In genomic region chr14:74555476-74556050, GRCh38 we compare ENCODE assay signal across 15 cellular contexts. TPM values are rescaled to one million over a fixed set of nuclear protein-coding genes. Genes with fewer than 3 reads are reported as not detected.
A peak's percentile ranks its signal among the peaks of the same experiment; 100 is the strongest.
DNase-seq lines count a peak whose midpoint lies in the region; ATAC-seq and TF ChIP-seq lines count a peak whose summit lies in the region.
"Had no signal": no experiment of that assay in that cellular context is flagged by ENCODE, and none has a peak within 500 bp of the region (broad histone marks: within the 10 kb centered on the region; RNA-seq: fewer than 3 reads in every experiment).

No MANE protein-coding gene starts in this region.

- in situ Hi-C loops in GM23248 (cut with MboI): no loop called here

- no peaks in the 10 kb centered on the region for H3K27me3 ChIP-seq in GM23248 (replicated peaks; ENCODE audit: insufficient read depth)
- no peaks in the 10 kb centered on the region for H3K27me3 ChIP-seq in RWPE2 (ENCODE audit: insufficient read depth, poor library complexity, severe bottlenecking)
- H3K27me3 ChIP-seq in osteoblast (ENCODE audit: insufficient read depth, low read length): no peaks in the 10 kb centered on the region
- no peaks in the 10 kb centered on the region for H3K27me3 ChIP-seq in spleen (replicated peaks in 1 of 7)
- H3K27me3 ChIP-seq: BLaER1 had no signal

- H3K4me1 ChIP-seq in GM23248 (ENCODE audit: insufficient read depth) (peaks cover 33% of the 10 kb centered on the region), RWPE2 (ENCODE audit: insufficient read depth, poor library complexity, severe bottlenecking) (no peaks in the 10 kb centered on the region), osteoblast (ENCODE audit: insufficient read depth, low read length) (peaks cover 15% of the 10 kb centered on the region), spleen (peaks cover 0 to 41% (median 22%) of the 10 kb centered on the region in 6 donors)
- H3K4me1 ChIP-seq: HAP-1 had no signal

- H2AFZ ChIP-seq in GM23248: no peak overlapping the region
- H2AFZ ChIP-seq in osteoblast (ENCODE audit: low read length): no peak overlapping the region

- DNase-seq in GM23248 (peak; percentile 24), RWPE2 (ENCODE audit: low spot score) (peak; percentile 72), osteoblast (ENCODE audit: insufficient read length, low spot score, missing footprints) (peak; percentile 66), spleen (peak; percentile 67), NCI-H748 treated with DMSO at 0.1 percent for 48 hours (lab: John Stamatoyannopoulos, UW) (no peak)
- DNase-seq: 8988T; CD4-positive, alpha-beta memory T cell; DMS153; DMS79 treated with DMSO at 0.1 percent for 48 hours; GF-D8 had no signal

- 90 to 91% methylated on average over 15 of the region's 15 CpGs for WGBS in GM23248 (ENCODE audit: low coverage in 1 of 2, low lambda C conversion rate in 2 of 2, missing lambda C conversion rate in 2 of 2), 2 experiments
- WGBS in spleen, 5 donors: 81 to 98% (median 94%) methylated on average over 7 to 15 of the region's 15 CpGs

- no peaks in the 10 kb centered on the region for H3K9me2 ChIP-seq in GM23248 (ENCODE audit: insufficient read depth)

- H4K20me1 ChIP-seq in GM23248 (ENCODE audit: insufficient read depth): no peaks in the 10 kb centered on the region
- peaks cover 5% of the 10 kb centered on the region for H4K20me1 ChIP-seq in osteoblast (ENCODE audit: insufficient read depth, low read length)
- H4K20me1 ChIP-seq: BLaER1 had no signal

- no peak for TF ChIP-seq CTCF in RWPE2 (IDR thresholded peaks at IDR 0.05; ENCODE audit: poor library complexity, severe bottlenecking)
- TF ChIP-seq CTCF in osteoblast (IDR thresholded peaks at IDR 0.05; ENCODE audit: extremely low read depth, low read depth, low read length): no peak
- no peak for TF ChIP-seq CTCF in spleen (IDR thresholded peaks at IDR 0.05 in 8 of 11, conservative IDR thresholded peaks at IDR 0.05 in 3 of 11)

- H3K36me3 ChIP-seq in GM23248 (ENCODE audit: low read depth) (peaks cover 5% of the 10 kb centered on the region; the same call in 1 of the 2 replicates), RWPE2 (ENCODE audit: low read depth) (peaks cover 81% of the 10 kb centered on the region), osteoblast (ENCODE audit: insufficient read depth, low read length) (peaks cover 74% of the 10 kb centered on the region), spleen (no peaks in the 10 kb centered on the region)
- H3K36me3 ChIP-seq: BLaER1, HAP-1 had no signal

- H3F3A ChIP-seq in GM23248 (ENCODE audit: insufficient read depth): peaks cover 25% of the 10 kb centered on the region

- H3K9ac ChIP-seq in GM23248: no peak overlapping the region
- H3K9ac ChIP-seq: BLaER1 had no signal

- H3K9me3 ChIP-seq in GM23248 (ENCODE audit: low read depth): no peaks in the 10 kb centered on the region
- H3K9me3 ChIP-seq in RWPE2 (ENCODE audit: severe bottlenecking): no peaks in the 10 kb centered on the region
- H3K9me3 ChIP-seq in osteoblast (ENCODE audit: low read depth, low read length): no peaks in the 10 kb centered on the region
- no peaks in the 10 kb centered on the region for H3K9me3 ChIP-seq in spleen
- H3K9me3 ChIP-seq: BLaER1, HAP-1 had no signal

- no peak for TF ChIP-seq POLR2A in spleen (IDR thresholded peaks at IDR 0.05)

- H3K79me2 ChIP-seq in GM23248 (ENCODE audit: insufficient read depth) (peaks cover 59% of the 10 kb centered on the region), osteoblast (ENCODE audit: insufficient read depth, low read length) (peaks cover 84% of the 10 kb centered on the region)

- H3K27ac ChIP-seq in GM23248 (no peak overlapping the region), RWPE2 (ENCODE audit: poor library complexity, severe bottlenecking) (peak overlapping the region; percentile 67), osteoblast (ENCODE audit: low read depth, low read length) (no peak overlapping the region), spleen (no peak overlapping the region)
- H3K27ac ChIP-seq: BLaER1 had no signal

- intact Hi-C loops in spleen (cut with DNase I; ENCODE audit: low total_unique reads): no loop called here

- H3K4me2 ChIP-seq in GM23248 (ENCODE audit: unreplicated experiment) (no peak overlapping the region), osteoblast (ENCODE audit: insufficient read depth, low read length) (no peak overlapping the region)
- H3K4me2 ChIP-seq: BLaER1 had no signal

- ATAC-seq in RWPE2 (ENCODE audit: low read depth) (no peak), HG02610 (IDR thresholded peaks at IDR 0.05; ENCODE audit: unreplicated experiment) (no peak), GM18873 (IDR thresholded peaks at IDR 0.05; ENCODE audit: low FRiP score, unreplicated experiment) (no peak), HG03460 (IDR thresholded peaks at IDR 0.05; ENCODE audit: unreplicated experiment) (no peak)

- H3K4me3 ChIP-seq in GM23248 (no peak overlapping the region), RWPE2 (ENCODE audit: severe bottlenecking) (no peak overlapping the region), osteoblast (ENCODE audit: insufficient read depth, low read length) (no peak overlapping the region), spleen (no peak overlapping the region)
- H3K4me3 ChIP-seq: BLaER1, HAP-1 had no signal

RNA-seq across cellular contexts. Expression of gene LTBP2, which starts 56.5 kb away (rescaled TPM):
- 441 and 456 TPM in 2 replicates for total RNA-seq in GM23248 (2014; rRNA removed; shearing (Covaris generic))
- polyA plus RNA-seq in GM23248 (2016; fragmentation: Nextera tagmentation; extraction: Ambion mirVana): 73.5 and 73.7 TPM in 2 replicates
- total RNA-seq in osteoblast: 493 and 546 TPM in 2 replicates
- 10 to 100 TPM in 1 of 7 donors, 1 to 10 TPM in 6; 4.3 to 10.7 (median 6.3) TPM for total RNA-seq in spleen
- 1 to 10 TPM; 3.4 to 6.7 (median 4.2) TPM for polyA plus RNA-seq in spleen

Comparison
In these comparisons a context has a peak if more than half of its experiments do, and no peak if none do; other contexts are left out.
1. RNA of gene LTBP2, which starts 56.5 kb away (total RNA-seq): 493 to 546 TPM in osteoblast and 441 to 456 TPM in GM23248; 4.3 to 10.7 TPM in spleen; every median in the first group is over 10 times any median in the second.